In genomic region chr9:95124582-95125359, GRCh38 we compare ENCODE assay signal across 11 cellular contexts.
DNase-seq lines count a peak whose midpoint lies in the region; ATAC-seq and TF ChIP-seq lines count a peak whose summit lies in the region.
"Had no signal": no experiment of that assay in that cellular context is flagged by ENCODE, and none has a peak within 500 bp of the region (broad histone marks: within the 10 kb centered on the region; RNA-seq: fewer than 3 reads in every experiment).

No MANE protein-coding gene starts in this region.

- H3K9me3 Mint-ChIP-seq in natural killer cell = no peaks in the 10 kb centered on the region
- H3K9me3 Mint-ChIP-seq: activated naive CD8-positive, alpha-beta T cell treated with anti-CD3 and anti-CD28 coated beads, Interleukin-2, amount 10 ng/mL, durations not matched to agents 7 days and 5 days had no signal

- H3K79me2 ChIP-seq in hepatocyte = no peaks in the 10 kb centered on the region

- 82 to 85% methylated on average over 9 of the region's 9 CpGs for WGBS in heart right ventricle, 2 donors
- WGBS in hepatocyte (ENCODE audit: low lambda C conversion rate, missing lambda C conversion rate) = 62% methylated on average over 9 of the region's 9 CpGs

- H3K27me3 Mint-ChIP-seq in natural killer cell (ENCODE audit: low read depth in 2 of 2) = no peaks in the 10 kb centered on the region
- H3K27me3 Mint-ChIP-seq: activated naive CD8-positive, alpha-beta T cell treated with anti-CD3 and anti-CD28 coated beads, Interleukin-2, amount 10 ng/mL, durations not matched to agents 7 days and 5 days had no signal

- intact Hi-C loops in heart right ventricle (cut with DNase I) (loop anchor here in 6 of 10 donors (5.0 to 10.0 kb wide), 3 partner anchors 340 to 442 kb away; no protein-coding TSS in a partner anchor), Right ventricle myocardium inferior (cut with DNase I) (loop anchor here (5.0 to 10.0 kb wide), 2 partner anchors 60 to 77 kb away; no protein-coding TSS in a partner anchor), natural killer cell (cut with micrococcal nuclease) (no loop called here)

- no peak overlapping the region for H2AFZ ChIP-seq in hepatocyte

- DNase-seq in heart right ventricle (no peak), Right ventricle myocardium inferior (ENCODE audit: missing footprints) (no peak), WERI-Rb-1 (peak; percentile 65), hepatocyte (ENCODE audit: low spot score) (no peak), NCI-H146 (lab: John Stamatoyannopoulos, UW) (no peak), natural killer cell (no peak)
- DNase-seq in activated CD4-positive, alpha-beta T cell treated with anti-CD3 and anti-CD28 coated beads for 48 hours = no peak
- DNase-seq: activated naive CD8-positive, alpha-beta T cell treated with anti-CD3 and anti-CD28 coated beads, Interleukin-2, amount 10 ng/mL, durations not matched to agents 7 days and 5 days; C1 segment of cervical spinal cord had no signal

- peaks cover 0 to 14% (median 6%) of the 10 kb centered on the region in 9 donors for H3K4me1 ChIP-seq in heart right ventricle
- H3K4me1 ChIP-seq in hepatocyte (ENCODE audit: insufficient read depth) = peaks cover 24% of the 10 kb centered on the region

- peak in 3 of 8 donors; percentile 28 to 45 (median 37) for ATAC-seq in heart right ventricle
- no peak for ATAC-seq in Right ventricle myocardium inferior
- no peak for ATAC-seq in natural killer cell
- ATAC-seq in HG02852 (IDR thresholded peaks at IDR 0.05; ENCODE audit: unreplicated experiment) = no peak

- H3K4me3 ChIP-seq in heart right ventricle (no peak overlapping the region), WERI-Rb-1 (ENCODE audit: low read depth, low read length) (no peak overlapping the region), hepatocyte (no peak overlapping the region)
- H3K4me3 ChIP-seq: Peyer's patch had no signal

- no peaks in the 10 kb centered on the region for H3K9me2 ChIP-seq in hepatocyte (replicated peaks; ENCODE audit: insufficient read depth)

- H3K27ac Mint-ChIP-seq in natural killer cell = no peak overlapping the region
- H3K27ac Mint-ChIP-seq: activated naive CD8-positive, alpha-beta T cell treated with anti-CD3 and anti-CD28 coated beads, Interleukin-2, amount 10 ng/mL, durations not matched to agents 7 days and 5 days had no signal

- H3K36me3 Mint-ChIP-seq in natural killer cell = no peaks in the 10 kb centered on the region
- H3K36me3 Mint-ChIP-seq: activated naive CD8-positive, alpha-beta T cell treated with anti-CD3 and anti-CD28 coated beads, Interleukin-2, amount 10 ng/mL, durations not matched to agents 7 days and 5 days had no signal

- H3K4me3 Mint-ChIP-seq in natural killer cell = no peak overlapping the region
- H3K4me3 Mint-ChIP-seq: activated naive CD8-positive, alpha-beta T cell treated with anti-CD3 and anti-CD28 coated beads, Interleukin-2, amount 10 ng/mL, durations not matched to agents 7 days and 5 days had no signal

- H3K27ac ChIP-seq in heart right ventricle (no peak overlapping the region), WERI-Rb-1 (no peak overlapping the region), hepatocyte (peak overlapping the region; percentile 20)
- H3K27ac ChIP-seq: Peyer's patch had no signal

- H3K4me2 ChIP-seq in hepatocyte = no peak overlapping the region

- H3K9me3 ChIP-seq in heart right ventricle = no peaks in the 10 kb centered on the region
- no peaks in the 10 kb centered on the region for H3K9me3 ChIP-seq in WERI-Rb-1 (ENCODE audit: severe bottlenecking)
- H3K9me3 ChIP-seq in hepatocyte (ENCODE audit: low read depth) = no peaks in the 10 kb centered on the region
- H3K9me3 ChIP-seq: Peyer's patch had no signal

- no peaks in the 10 kb centered on the region for H3K4me1 Mint-ChIP-seq in natural killer cell

- TF ChIP-seq CTCF in heart right ventricle (IDR thresholded peaks at IDR 0.05) (peak in 6 of 9 donors; percentile 16 to 55 (median 37)), WERI-Rb-1 (IDR thresholded peaks at IDR 0.05; ENCODE audit: low read depth, low read length) (peak; percentile 78), hepatocyte (IDR thresholded peaks at IDR 0.05; ENCODE audit: poor library complexity) (peak; percentile 30), natural killer cell (IDR thresholded peaks at IDR 0.05) (no peak)

- no peaks in the 10 kb centered on the region for H3K36me3 ChIP-seq in heart right ventricle
- H3K36me3 ChIP-seq in WERI-Rb-1 = peaks cover 10% of the 10 kb centered on the region
- H3K36me3 ChIP-seq in hepatocyte (replicated peaks; ENCODE audit: insufficient read depth, low read depth) = no peaks in the 10 kb centered on the region
- H3K36me3 ChIP-seq: Peyer's patch had no signal

- no peaks in the 10 kb centered on the region for H4K20me1 ChIP-seq in hepatocyte (ENCODE audit: insufficient read depth, poor library complexity, severe bottlenecking)

- H3K27me3 ChIP-seq in heart right ventricle (no peaks in the 10 kb centered on the region), WERI-Rb-1 (ENCODE audit: insufficient read depth, low read depth, severe bottlenecking) (no peaks in the 10 kb centered on the region), hepatocyte (no peaks in the 10 kb centered on the region)
- H3K27me3 ChIP-seq: Peyer's patch had no signal
